In genomic region chr7:147978651-147979050, GRCh38 we compare ENCODE assay signal across 8 cellular contexts.
"Had no signal": no experiment of that assay in that cellular context is flagged by ENCODE, and none has a peak within 500 bp of the region (broad histone marks: within the 10 kb centered on the region; RNA-seq: fewer than 3 reads in every experiment).

No MANE protein-coding gene starts in this region.

- ATAC-seq: GM12878 had no signal

- DNase-seq: GDM1, GF-D8 had no signal

- FAIRE-seq: G401.6, GM12878, GM12891, GM12892, GM18507, GM19239 had no signal

- H3K4me3 ChIP-seq: GM12878 had no signal
